13 cellular contexts compared by ENCODE assay signal in genomic region chr7:105389889-105390288, GRCh38. TPM values are rescaled to one million over a fixed set of nuclear protein-coding genes. Genes with fewer than 3 reads are reported as not detected.
A peak's percentile ranks its signal among the peaks of the same experiment; 100 is the strongest.
DNase-seq lines count a peak whose midpoint lies in the region; ATAC-seq and TF ChIP-seq lines count a peak whose summit lies in the region.
"Had no signal": no experiment of that assay in that cellular context is flagged by ENCODE, and none has a peak within 500 bp of the region (broad histone marks: within the 10 kb centered on the region; RNA-seq: fewer than 3 reads in every experiment).

No MANE protein-coding gene starts in this region.

- no peak for DNase-seq in CD4-positive, CD25-positive, alpha-beta regulatory T cell
- DNase-seq in Caco-2 (no peak), medulla oblongata (ENCODE audit: extremely low spot score) (no peak), mucosa of gallbladder (ENCODE audit: low spot score) (no peak)
- no peak for DNase-seq in activated T-helper 1 cell treated with anti-CD3 and anti-CD28 coated beads, Interleukin-12 subunit alpha, Interleukin-12 subunit beta, Interleukin-2, Interleukin-4 antibody, amounts not matched to agents 30 ng/mL and 10 ng/mL and 1 ng/mL, durations not matched to agents 14 hours and 24 hours and 36 hours (ENCODE audit: low spot score)
- DNase-seq in naive thymus-derived CD4-positive, alpha-beta T cell: no peak
- DNase-seq: effector CD8-positive, alpha-beta T cell; NK-92 treated with Interleukin-12 subunit alpha and Interleukin-12 subunit beta, amount 100 ng/mL, for 24 hours had no signal

- intact Hi-C loops in Caco-2 (cut with micrococcal nuclease; ENCODE audit: unreplicated experiment): no loop called here
- intact Hi-C loops in activated T-helper 1 cell treated with anti-CD3 and anti-CD28 coated beads, Interleukin-12 subunit alpha, Interleukin-12 subunit beta, Interleukin-2, Interleukin-4 antibody, amounts not matched to agents 30 ng/mL and 10 ng/mL and 1 ng/mL, durations not matched to agents 14 hours and 24 hours and 36 hours (cut with micrococcal nuclease): loop anchor here (2.0 to 5.0 kb wide), 8 partner anchors 37 to 1183 kb away; partner anchors contain the start of genes ORC5 and PUS7
- intact Hi-C loops in naive thymus-derived CD4-positive, alpha-beta T cell (cut with micrococcal nuclease): loop anchor here (1.0 to 10.0 kb wide), 9 partner anchors 38 to 445 kb away; partner anchors contain the start of gene RINT1 (in 2 of the 2)

- POLR2A ChIA-PET in Caco-2 (lab: Charles Lee): no interaction called here
- POLR2A ChIA-PET in naive thymus-derived CD4-positive, alpha-beta T cell (lab: Charles Lee): no interaction called here

- BruUV-seq in Caco-2 (replicated peaks; lab: Mats Ljungman, UMichigan): no TSS peak

- H3K27ac ChIP-seq in CD4-positive, CD25-positive, alpha-beta regulatory T cell (ENCODE audit: insufficient read depth, low read length, poor library complexity, severe bottlenecking): peak overlapping the region; percentile 41
- H3K27ac ChIP-seq in naive thymus-derived CD4-positive, alpha-beta T cell (ENCODE audit: low read depth, low read length): no peak overlapping the region

- TF ChIP-seq CTCF in Caco-2 (IDR thresholded peaks at IDR 0.05; ENCODE audit: insufficient read depth in 1 of 2, low read depth in 1 of 2, low read length in 1 of 2, severe bottlenecking in 1 of 2, unreplicated experiment in 1 of 2): no peak

- peak overlapping the region; percentile 86 to 99 (median 92) for H3K4me3 Mint-ChIP-seq in CD4-positive, CD25-positive, alpha-beta regulatory T cell
- peak overlapping the region; percentile 99 for H3K4me3 Mint-ChIP-seq in Caco-2 (ENCODE audit: unreplicated experiment)
- H3K4me3 Mint-ChIP-seq in activated T-helper 1 cell treated with anti-CD3 and anti-CD28 coated beads, Interleukin-12 subunit alpha, Interleukin-12 subunit beta, Interleukin-2, Interleukin-4 antibody, amounts not matched to agents 30 ng/mL and 10 ng/mL and 1 ng/mL, durations not matched to agents 14 hours and 24 hours and 36 hours: peak overlapping the region; percentile 94
- H3K4me3 Mint-ChIP-seq in naive thymus-derived CD4-positive, alpha-beta T cell: peak overlapping the region in 9 of 10 donors; percentile 15 to 100 (median 94)

- H3K36me3 Mint-ChIP-seq in CD4-positive, CD25-positive, alpha-beta regulatory T cell: peaks cover 6% of the 10 kb centered on the region
- no peaks in the 10 kb centered on the region for H3K36me3 Mint-ChIP-seq in Caco-2 (ENCODE audit: insufficient read depth, unreplicated experiment)
- peaks cover 9% of the 10 kb centered on the region for H3K36me3 Mint-ChIP-seq in activated T-helper 1 cell treated with anti-CD3 and anti-CD28 coated beads, Interleukin-12 subunit alpha, Interleukin-12 subunit beta, Interleukin-2, Interleukin-4 antibody, amounts not matched to agents 30 ng/mL and 10 ng/mL and 1 ng/mL, durations not matched to agents 14 hours and 24 hours and 36 hours (ENCODE audit: low read depth)
- H3K36me3 Mint-ChIP-seq in naive thymus-derived CD4-positive, alpha-beta T cell: peaks cover 0 to 5% (median 5%) of the 10 kb centered on the region in 5 donors

- H3K9me3 ChIP-seq in CD4-positive, CD25-positive, alpha-beta regulatory T cell (ENCODE audit: control insufficient read depth in 2 of 2, low read length in 2 of 2): no peaks in the 10 kb centered on the region
- no peaks in the 10 kb centered on the region for H3K9me3 ChIP-seq in Caco-2
- H3K9me3 ChIP-seq in naive thymus-derived CD4-positive, alpha-beta T cell (ENCODE audit: control insufficient read depth in 2 of 3, low read length in 3 of 3): no peaks in the 10 kb centered on the region
- H3K9me3 ChIP-seq: HAP-1, right atrium auricular region, stomach, uterus had no signal

- no peaks in the 10 kb centered on the region for H3K27me3 ChIP-seq in CD4-positive, CD25-positive, alpha-beta regulatory T cell (ENCODE audit: control insufficient read depth, insufficient read depth, low read length)
- no peaks in the 10 kb centered on the region for H3K27me3 ChIP-seq in Caco-2 (replicated peaks; ENCODE audit: control insufficient read depth, insufficient read depth, low read length)
- H3K27me3 ChIP-seq in naive thymus-derived CD4-positive, alpha-beta T cell (ENCODE audit: control insufficient read depth in 2 of 2, insufficient read depth in 2 of 2, low read length in 2 of 2): no peaks in the 10 kb centered on the region
- H3K27me3 ChIP-seq: right atrium auricular region, stomach, uterus had no signal

- peaks cover 5% of the 10 kb centered on the region for H3K27me3 Mint-ChIP-seq in CD4-positive, CD25-positive, alpha-beta regulatory T cell
- H3K27me3 Mint-ChIP-seq in Caco-2 (ENCODE audit: insufficient read depth, unreplicated experiment): no peaks in the 10 kb centered on the region
- H3K27me3 Mint-ChIP-seq in activated T-helper 1 cell treated with anti-CD3 and anti-CD28 coated beads, Interleukin-12 subunit alpha, Interleukin-12 subunit beta, Interleukin-2, Interleukin-4 antibody, amounts not matched to agents 30 ng/mL and 10 ng/mL and 1 ng/mL, durations not matched to agents 14 hours and 24 hours and 36 hours (ENCODE audit: insufficient read depth): peaks cover 4% of the 10 kb centered on the region
- peaks cover 0 to 2% (median 0%) of the 10 kb centered on the region in 5 donors for H3K27me3 Mint-ChIP-seq in naive thymus-derived CD4-positive, alpha-beta T cell

- peaks cover 20% of the 10 kb centered on the region for H3K4me1 ChIP-seq in CD4-positive, CD25-positive, alpha-beta regulatory T cell (ENCODE audit: control insufficient read depth, insufficient read depth, low read length, poor library complexity, severe bottlenecking)
- H3K4me1 ChIP-seq in Caco-2: no peaks in the 10 kb centered on the region; the same call in 1 of the 2 replicates
- H3K4me1 ChIP-seq in naive thymus-derived CD4-positive, alpha-beta T cell (ENCODE audit: control insufficient read depth in 2 of 2, insufficient read depth in 2 of 2, low read length in 2 of 2): peaks cover 5 to 10% of the 10 kb centered on the region in 2 donors
- H3K4me1 ChIP-seq: uterus had no signal

- H3K4me1 Mint-ChIP-seq in CD4-positive, CD25-positive, alpha-beta regulatory T cell: peaks cover 14 to 39% (median 29%) of the 10 kb centered on the region in 4 donors
- H3K4me1 Mint-ChIP-seq in Caco-2 (ENCODE audit: low read depth, unreplicated experiment): no peaks in the 10 kb centered on the region
- peaks cover 29% of the 10 kb centered on the region for H3K4me1 Mint-ChIP-seq in activated T-helper 1 cell treated with anti-CD3 and anti-CD28 coated beads, Interleukin-12 subunit alpha, Interleukin-12 subunit beta, Interleukin-2, Interleukin-4 antibody, amounts not matched to agents 30 ng/mL and 10 ng/mL and 1 ng/mL, durations not matched to agents 14 hours and 24 hours and 36 hours (ENCODE audit: low read depth)
- peaks cover 13 to 33% (median 28%) of the 10 kb centered on the region in 7 donors for H3K4me1 Mint-ChIP-seq in naive thymus-derived CD4-positive, alpha-beta T cell

- H3K36me3 ChIP-seq in CD4-positive, CD25-positive, alpha-beta regulatory T cell (ENCODE audit: control insufficient read depth, insufficient read depth, low read length): no peaks in the 10 kb centered on the region
- no peaks in the 10 kb centered on the region for H3K36me3 ChIP-seq in Caco-2 (ENCODE audit: control insufficient read depth, insufficient read depth, low read length)
- no peaks in the 10 kb centered on the region for H3K36me3 ChIP-seq in naive thymus-derived CD4-positive, alpha-beta T cell (ENCODE audit: control insufficient read depth in 2 of 3, insufficient read depth in 3 of 3, low read length in 3 of 3)
- H3K36me3 ChIP-seq: right atrium auricular region, stomach, uterus had no signal

- peak overlapping the region; percentile 45 for H3K4me3 ChIP-seq in CD4-positive, CD25-positive, alpha-beta regulatory T cell (ENCODE audit: low read depth, low read length)
- no peak overlapping the region for H3K4me3 ChIP-seq in Caco-2 (ENCODE audit: low read depth, low read length)
- no peak overlapping the region for H3K4me3 ChIP-seq in naive thymus-derived CD4-positive, alpha-beta T cell (ENCODE audit: low read length)

- peak overlapping the region in 2 of 3 donors; percentile 87 to 96 for H3K27ac Mint-ChIP-seq in CD4-positive, CD25-positive, alpha-beta regulatory T cell
- H3K27ac Mint-ChIP-seq in Caco-2 (ENCODE audit: unreplicated experiment): no peak overlapping the region
- peak overlapping the region; percentile 95 for H3K27ac Mint-ChIP-seq in activated T-helper 1 cell treated with anti-CD3 and anti-CD28 coated beads, Interleukin-12 subunit alpha, Interleukin-12 subunit beta, Interleukin-2, Interleukin-4 antibody, amounts not matched to agents 30 ng/mL and 10 ng/mL and 1 ng/mL, durations not matched to agents 14 hours and 24 hours and 36 hours
- peak overlapping the region in 7 of 9 donors; percentile 18 to 96 (median 94) for H3K27ac Mint-ChIP-seq in naive thymus-derived CD4-positive, alpha-beta T cell

- CTCF ChIA-PET in Caco-2 (lab: Charles Lee): no interaction called here
- CTCF ChIA-PET in naive thymus-derived CD4-positive, alpha-beta T cell (lab: Charles Lee): no interaction called here

- no peak for ATAC-seq in CD4-positive, CD25-positive, alpha-beta regulatory T cell (ENCODE audit: low read depth in 2 of 2)
- ATAC-seq in naive thymus-derived CD4-positive, alpha-beta T cell: no peak
- no peak for ATAC-seq in GM21515 (IDR thresholded peaks at IDR 0.05; ENCODE audit: unreplicated experiment)

- peaks cover 0 to 2% (median 0%) of the 10 kb centered on the region in 7 donors for H3K9me3 Mint-ChIP-seq in CD4-positive, CD25-positive, alpha-beta regulatory T cell
- no peaks in the 10 kb centered on the region for H3K9me3 Mint-ChIP-seq in Caco-2 (ENCODE audit: unreplicated experiment)
- no peaks in the 10 kb centered on the region for H3K9me3 Mint-ChIP-seq in activated T-helper 1 cell treated with anti-CD3 and anti-CD28 coated beads, Interleukin-12 subunit alpha, Interleukin-12 subunit beta, Interleukin-2, Interleukin-4 antibody, amounts not matched to agents 30 ng/mL and 10 ng/mL and 1 ng/mL, durations not matched to agents 14 hours and 24 hours and 36 hours
- peaks cover 0 to 4% (median 0%) of the 10 kb centered on the region in 11 donors for H3K9me3 Mint-ChIP-seq in naive thymus-derived CD4-positive, alpha-beta T cell

RNA-seq across cellular contexts. Expression of gene SRPK2, which starts 1.2 kb away (rescaled TPM):
- 77.2 TPM for total RNA-seq in CD4-positive, CD25-positive, alpha-beta regulatory T cell
- polyA plus RNA-seq in CD4-positive, CD25-positive, alpha-beta regulatory T cell: 10 to 100 TPM; 50.3 to 72.7 (median 59.8) TPM
- 39.9 and 44.7 TPM in 2 replicates for total RNA-seq in Caco-2 (2022)
- 56.4 and 58.3 TPM in 2 replicates for total RNA-seq in activated T-helper 1 cell treated with anti-CD3 and anti-CD28 coated beads, Interleukin-12 subunit alpha, Interleukin-12 subunit beta, Interleukin-2, Interleukin-4 antibody, amounts not matched to agents 30 ng/mL and 10 ng/mL and 1 ng/mL, durations not matched to agents 14 hours and 24 hours and 36 hours
- total RNA-seq in naive thymus-derived CD4-positive, alpha-beta T cell: 10 to 100 TPM; 45.1 to 56.7 (median 46.8) TPM
- polyA plus RNA-seq in naive thymus-derived CD4-positive, alpha-beta T cell: 10 to 100 TPM; 40.2 to 52.8 TPM
- total RNA-seq in mucosa of gallbladder: 45.0 TPM
